16 cellular contexts compared by ENCODE assay signal in the genomic region with DNA sequence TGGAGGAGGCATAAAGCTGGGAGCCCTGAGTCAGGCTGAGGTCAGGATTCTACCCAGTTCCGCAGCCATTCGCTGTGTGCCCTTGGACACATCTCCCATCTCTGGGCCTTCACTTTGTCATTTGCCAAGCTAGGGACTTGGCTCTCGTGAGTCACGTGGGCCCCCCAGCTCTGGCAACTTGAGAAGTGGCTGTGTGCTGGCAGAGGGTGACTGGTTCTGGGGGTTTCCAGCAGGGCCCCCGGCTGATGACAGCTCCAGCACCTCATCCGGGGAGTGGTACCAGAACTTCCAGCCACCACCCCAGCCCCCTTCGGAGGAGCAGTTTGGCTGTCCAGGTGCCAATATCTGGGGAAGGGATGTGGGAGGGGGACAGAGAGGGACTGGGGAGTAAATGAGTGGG. TPM values are rescaled to one million over a fixed set of nuclear protein-coding genes. Genes with fewer than 3 reads are reported as not detected.
DNase-seq lines count a peak whose midpoint lies in the region; ATAC-seq, FAIRE-seq and TF ChIP-seq lines count a peak whose summit lies in the region.
"Had no signal": no experiment of that assay in that cellular context is flagged by ENCODE, and none has a peak within 500 bp of the region (broad histone marks: within the 10 kb centered on the region; RNA-seq: fewer than 3 reads in every experiment).

No MANE protein-coding gene starts in this region.

- H3K27me3 ChIP-seq in GM12878 (replicated peaks in 1 of 2; ENCODE audit: control insufficient read depth in 2 of 2, insufficient read depth in 2 of 2, low read length in 1 of 2) = no peaks in the 10 kb centered on the region
- H3K27me3 ChIP-seq: MG63 had no signal

- FAIRE-seq in GM12878 (lab: Jason Lieb, UNC) = no peak

- TF ChIP-seq EP300 in GM12878 (IDR thresholded peaks at IDR 0.05; ENCODE audit: borderline replicate concordance in 1 of 2, control insufficient read depth in 1 of 2, low read depth in 2 of 2, low read length in 2 of 2) = no peak

- peaks cover 48% of the 10 kb centered on the region for H3K4me1 Mint-ChIP-seq in activated CD4-positive, alpha-beta T cell treated with anti-CD3 and anti-CD28 coated beads, Interleukin-2, amount 10 ng/mL, durations not matched to agents 24 days and 14 days
- H3K4me1 Mint-ChIP-seq in stimulated activated naive CD8-positive, alpha-beta T cell treated with anti-CD3 and anti-CD28 coated beads, Interleukin-15, Interleukin-2, amounts not matched to agents 100 ng/mL and 50 ng/mL, for 24 hours (ENCODE audit: low read depth) = peaks cover 56% of the 10 kb centered on the region
- peaks cover 90% of the 10 kb centered on the region for H3K4me1 Mint-ChIP-seq in stimulated activated naive CD8-positive, alpha-beta T cell treated with anti-CD3 and anti-CD28 coated beads, Interleukin-15, amount 100 ng/mL, for 72 hours
- peaks cover 22% of the 10 kb centered on the region for H3K4me1 Mint-ChIP-seq in type B pancreatic cell (ENCODE audit: unreplicated experiment)

- H3K4me2 ChIP-seq in GM12878 (ENCODE audit: control insufficient read depth, insufficient read depth) = no peak overlapping the region

- intact Hi-C loops in activated CD4-positive, alpha-beta T cell treated with anti-CD3 and anti-CD28 coated beads, Interleukin-2, amount 10 ng/mL, durations not matched to agents 24 days and 14 days (cut with micrococcal nuclease) = no loop called here
- intact Hi-C loops in GM12878 (cut with micrococcal nuclease; ENCODE audit: unreplicated experiment) = no loop called here

- H3K9me3 ChIP-seq in GM12878 (replicated peaks; ENCODE audit: control insufficient read depth, insufficient read depth, low read length) = no peaks in the 10 kb centered on the region
- H3K9me3 ChIP-seq: BLaER1 treated with 17β-estradiol and CSF1 and Interleukin-3, amounts not matched to agents 10 nM and 100 nM; HAP-1; MG63 had no signal

- no peak overlapping the region for H3K9ac ChIP-seq in GM12878 (ENCODE audit: control insufficient read depth, insufficient read depth, low read length)
- H3K9ac ChIP-seq: BLaER1 treated with 17β-estradiol and CSF1 and Interleukin-3, amounts not matched to agents 10 nM and 100 nM had no signal

- POLR2A ChIA-PET in GM12878 (lab: Charles Lee) = no interaction called here

- no peak overlapping the region for H2AFZ ChIP-seq in GM12878 (ENCODE audit: control insufficient read depth, low read depth, low read length)

- no peaks in the 10 kb centered on the region for H3K79me2 ChIP-seq in GM12878 (ENCODE audit: control insufficient read depth, insufficient read depth, low read length)

- peaks cover 11% of the 10 kb centered on the region; the same call in 1 of the 2 replicates for H3K4me1 ChIP-seq in GM12878 (ENCODE audit: control insufficient read depth, insufficient read depth, low read length)
- H3K4me1 ChIP-seq: HAP-1 had no signal

- no peak overlapping the region for H3K4me3 Mint-ChIP-seq in activated CD4-positive, alpha-beta T cell treated with anti-CD3 and anti-CD28 coated beads, Interleukin-2, amount 10 ng/mL, durations not matched to agents 24 days and 14 days
- H3K4me3 Mint-ChIP-seq in stimulated activated naive CD8-positive, alpha-beta T cell treated with anti-CD3 and anti-CD28 coated beads, Interleukin-15, Interleukin-2, amounts not matched to agents 100 ng/mL and 50 ng/mL, for 24 hours = no peak overlapping the region
- H3K4me3 Mint-ChIP-seq in stimulated activated naive CD8-positive, alpha-beta T cell treated with anti-CD3 and anti-CD28 coated beads, Interleukin-15, amount 100 ng/mL, for 72 hours = no peak overlapping the region
- no peak overlapping the region for H3K4me3 Mint-ChIP-seq in type B pancreatic cell

- H3K9me3 Mint-ChIP-seq in activated CD4-positive, alpha-beta T cell treated with anti-CD3 and anti-CD28 coated beads, Interleukin-2, amount 10 ng/mL, durations not matched to agents 24 days and 14 days = no peaks in the 10 kb centered on the region
- no peaks in the 10 kb centered on the region for H3K9me3 Mint-ChIP-seq in stimulated activated naive CD8-positive, alpha-beta T cell treated with anti-CD3 and anti-CD28 coated beads, Interleukin-15, Interleukin-2, amounts not matched to agents 100 ng/mL and 50 ng/mL, for 24 hours
- peaks cover 0 to 8% of the 10 kb centered on the region in 2 donors for H3K9me3 Mint-ChIP-seq in stimulated activated naive CD8-positive, alpha-beta T cell treated with anti-CD3 and anti-CD28 coated beads, Interleukin-15, amount 100 ng/mL, for 72 hours
- no peaks in the 10 kb centered on the region for H3K9me3 Mint-ChIP-seq in type B pancreatic cell

- no peaks in the 10 kb centered on the region for H3K36me3 ChIP-seq in GM12878 (ENCODE audit: control insufficient read depth in 2 of 2, insufficient read depth in 2 of 2, low read length in 1 of 2)
- H3K36me3 ChIP-seq: BLaER1 treated with 17β-estradiol and CSF1 and Interleukin-3, amounts not matched to agents 10 nM and 100 nM; HAP-1; MG63 had no signal

- peak overlapping the region; percentile 42 for H3K27ac Mint-ChIP-seq in activated CD4-positive, alpha-beta T cell treated with anti-CD3 and anti-CD28 coated beads, Interleukin-2, amount 10 ng/mL, durations not matched to agents 24 days and 14 days
- H3K27ac Mint-ChIP-seq in stimulated activated naive CD8-positive, alpha-beta T cell treated with anti-CD3 and anti-CD28 coated beads, Interleukin-15, Interleukin-2, amounts not matched to agents 100 ng/mL and 50 ng/mL, for 24 hours = peak overlapping the region; percentile 70
- peak overlapping the region in 1 of 2 donors; percentile 89 for H3K27ac Mint-ChIP-seq in stimulated activated naive CD8-positive, alpha-beta T cell treated with anti-CD3 and anti-CD28 coated beads, Interleukin-15, amount 100 ng/mL, for 72 hours
- peak overlapping the region; percentile 55 for H3K27ac Mint-ChIP-seq in type B pancreatic cell

- H3K27me3 Mint-ChIP-seq in activated CD4-positive, alpha-beta T cell treated with anti-CD3 and anti-CD28 coated beads, Interleukin-2, amount 10 ng/mL, durations not matched to agents 24 days and 14 days = no peaks in the 10 kb centered on the region
- no peaks in the 10 kb centered on the region for H3K27me3 Mint-ChIP-seq in stimulated activated naive CD8-positive, alpha-beta T cell treated with anti-CD3 and anti-CD28 coated beads, Interleukin-15, Interleukin-2, amounts not matched to agents 100 ng/mL and 50 ng/mL, for 24 hours
- no peaks in the 10 kb centered on the region for H3K27me3 Mint-ChIP-seq in stimulated activated naive CD8-positive, alpha-beta T cell treated with anti-CD3 and anti-CD28 coated beads, Interleukin-15, amount 100 ng/mL, for 72 hours
- H3K27me3 Mint-ChIP-seq in type B pancreatic cell = peaks cover 29% of the 10 kb centered on the region

- no peaks in the 10 kb centered on the region for H4K20me1 ChIP-seq in GM12878 (ENCODE audit: control insufficient read depth, insufficient read depth)

- in situ Hi-C loops in GM12878 (cut with MboI) = no loop called here

- no peak for TF ChIP-seq POLR2A in GM12878 (IDR thresholded peaks at IDR 0.05; ENCODE audit: low read depth, low read length)

- SMC1A ChIA-PET in GM12878 (lab: Charles Lee; ENCODE audit: uncharacterized antibody, unreplicated experiment) = interaction anchor here (1.0 to 1.4 kb wide), 3 partner anchors 32 to 93 kb away, joined by 3 read pairs; no protein-coding TSS in a partner anchor

- BruUV-seq in GM12878 (replicated peaks; lab: Mats Ljungman, UMichigan) = no TSS peak

- no peak for DNase-seq in activated CD4-positive, alpha-beta T cell treated with anti-CD3 and anti-CD28 coated beads, Interleukin-2, amount 10 ng/mL, durations not matched to agents 24 days and 14 days
- DNase-seq in activated CD4-positive, alpha-beta T cell treated with anti-CD3 and anti-CD28 coated beads, Interleukin-2, amount 50 U/mL, for 4 hours = no peak
- no peak for DNase-seq in stimulated activated naive CD8-positive, alpha-beta T cell treated with anti-CD3 and anti-CD28 coated beads, Interleukin-15, amount 100 ng/mL, for 72 hours
- DNase-seq in GM12878 (ENCODE audit: low read depth, low spot score) (no peak), type B pancreatic cell (ENCODE audit: extremely low spot score, unreplicated experiment) (no peak), NCI-H2029 (lab: John Stamatoyannopoulos, UW) (no peak), activated gamma-delta T cell treated with Interleukin-2 at 50 U/mL for 16 hours (no peak)
- DNase-seq: 8988T, COR-L47, MG63, NCI-H1105, NCI-H1694 treated with DMSO at 0.1 percent for 48 hours, NCI-H748 treated with DMSO at 0.1 percent for 48 hours had no signal

- 50% methylated on average over 7 of the region's 7 CpGs for WGBS in GM12878 (ENCODE audit: insufficient coverage, insufficient replicate concordance, low lambda C conversion rate, missing lambda C conversion rate)

- no peak overlapping the region for H3K4me3 ChIP-seq in GM12878
- H3K4me3 ChIP-seq: BLaER1 treated with 17β-estradiol and CSF1 and Interleukin-3, amounts not matched to agents 10 nM and 100 nM; HAP-1; MG63 had no signal

- peaks cover 82% of the 10 kb centered on the region for H3K36me3 Mint-ChIP-seq in activated CD4-positive, alpha-beta T cell treated with anti-CD3 and anti-CD28 coated beads, Interleukin-2, amount 10 ng/mL, durations not matched to agents 24 days and 14 days (ENCODE audit: low read depth)
- H3K36me3 Mint-ChIP-seq in stimulated activated naive CD8-positive, alpha-beta T cell treated with anti-CD3 and anti-CD28 coated beads, Interleukin-15, Interleukin-2, amounts not matched to agents 100 ng/mL and 50 ng/mL, for 24 hours (ENCODE audit: low read depth) = peaks cover 59% of the 10 kb centered on the region
- no peaks in the 10 kb centered on the region for H3K36me3 Mint-ChIP-seq in type B pancreatic cell

- ATAC-seq in stimulated activated naive CD8-positive, alpha-beta T cell treated with anti-CD3 and anti-CD28 coated beads, Interleukin-15, amount 100 ng/mL, for 72 hours = no peak
- ATAC-seq in GM12878 = no peak

- CTCF ChIA-PET in GM12878 (lab: Yijun Ruan, JAX) = interaction anchor here (1.0 to 1.2 kb wide), 3 partner anchors 24 to 112 kb away, joined by 3 to 4 read pairs (median 4); no protein-coding TSS in a partner anchor

- H3K27ac ChIP-seq in GM12878 (ENCODE audit: control insufficient read depth, insufficient read depth) = no peak overlapping the region
- H3K27ac ChIP-seq: BLaER1 treated with 17β-estradiol and CSF1 and Interleukin-3, amounts not matched to agents 10 nM and 100 nM had no signal

- RAD21 ChIA-PET in GM12878 (lab: Charles Lee; ENCODE audit: unreplicated experiment) = interaction anchor here (0.8 kb wide), 1 partner anchor 41 kb away, joined by 3 read pairs; no protein-coding TSS in a partner anchor

- no peak for TF ChIP-seq CTCF in GM12878 (IDR thresholded peaks at IDR 0.05 in 2 of 3, conservative IDR thresholded peaks at IDR 0.05 in 1 of 3; ENCODE audit: control insufficient read depth in 2 of 3, extremely low read depth in 1 of 3, insufficient read depth in 1 of 3, low read depth in 3 of 3, low read length in 3 of 3)
- TF ChIP-seq CTCF in type B pancreatic cell (conservative IDR thresholded peaks at IDR 0.05) = no peak

- no peak for TF ChIP-seq RAD21 in GM12878 (IDR thresholded peaks at IDR 0.05; ENCODE audit: insufficient read depth, low read depth, low read length)

RNA-seq across cellular contexts. Expression of gene CD6, which starts 46.6 kb away (rescaled TPM):
- total RNA-seq in activated CD4-positive, alpha-beta T cell treated with anti-CD3 and anti-CD28 coated beads, Interleukin-2, amount 10 ng/mL, durations not matched to agents 24 days and 14 days = 416 and 421 TPM in 2 replicates
- 0.61 and 2.5 TPM in 2 replicates for total RNA-seq in GM12878 (2013; cell fraction: nucleolus; rRNA removed)
- total RNA-seq in GM12878 (2014; rRNA removed) (6.4 and 7.3 TPM in 2 replicates), GM12878 (2014; rRNA removed; fragmentation: Illumina TruSeq; extraction: Trizol) (3.1 and 3.3 TPM in 2 replicates), GM12878 (2021) (11.2 and 17.6 TPM in 2 replicates), type B pancreatic cell (ENCODE audit: low replicate concordance) (0.70 and 1.1 TPM in 2 replicates)
- 0.34 TPM for polyA plus RNA-seq in GM12878 (2011; ENCODE audit: low read depth)
- polyA plus RNA-seq in GM12878 (2011; rRNA removed) (0.37 and 0.45 TPM in 2 replicates), GM12878 (2014; fragmentation: Illumina TruSeq; extraction: Trizol) (5.1 and 6.6 TPM in 2 replicates), GM12878 (2014; fragmentation: Nextera tagmentation; extraction: Ambion mirVana) (1 to 10 TPM in 1 of 2 experiments, under 1 TPM in 1; 0.93 to 1.8 TPM), GM12878 (2014; rRNA removed) (5.9 and 6.8 TPM in 2 replicates), GM12878 (2016; fragmentation: Nextera tagmentation; extraction: Ambion mirVana) (1 to 10 TPM; 6.8 to 7.2 TPM)
- polyA plus RNA-seq in GM12878 (2011; cell fraction: cytosol; rRNA removed) = 0.60 and 0.67 TPM in 2 replicates
- 2.1 and 2.6 TPM in 2 replicates for polyA plus RNA-seq in GM12878 (2011; cell fraction: nucleus; rRNA removed)
- polyA plus RNA-seq in GM12878 (2012) = 1.4 and 1.7 TPM in 2 replicates
- polyA minus RNA-seq in GM12878 (2011; rRNA and poly(A)+ RNA removed) = 0.15 and 0.41 TPM in 2 replicates
- 0.40 and 0.73 TPM in 2 replicates for polyA minus RNA-seq in GM12878 (2011; cell fraction: cytosol; rRNA and poly(A)+ RNA removed)
- 0.48 and 0.96 TPM in 2 replicates for polyA minus RNA-seq in GM12878 (2011; cell fraction: nucleus; rRNA and poly(A)+ RNA removed)

Comparison
In these comparisons a context has a peak if more than half of its experiments do, and no peak if none do; other contexts are left out.
1. RNA of gene CD6, which starts 46.6 kb away (total RNA-seq): 416 to 421 TPM in activated CD4-positive, alpha-beta T cell treated with anti-CD3 and anti-CD28 coated beads, Interleukin-2, amount 10 ng/mL, durations not matched to agents 24 days and 14 days; 0.61 to 17.6 TPM in GM12878 and 0.70 to 1.1 TPM in type B pancreatic cell; every median in the first group is over 10 times any median in the second.